ENCODE assay signal across 1 cellular context in genomic region chr1:100265931-100266830, GRCh38.
TF ChIP-seq lines count a peak whose summit lies in the region.

Gene RTCA, plus strand, starts transcription at chr1:100266216. Its CDS starts 160 bp downstream, at chr1:100266376.

TF ChIP-seq in HepG2, 621 proteins besides CTCF, POLR2A, EP300 and RAD21 (continued from another document and continues in another):
- TF ChIP-seq, protein P1, sequence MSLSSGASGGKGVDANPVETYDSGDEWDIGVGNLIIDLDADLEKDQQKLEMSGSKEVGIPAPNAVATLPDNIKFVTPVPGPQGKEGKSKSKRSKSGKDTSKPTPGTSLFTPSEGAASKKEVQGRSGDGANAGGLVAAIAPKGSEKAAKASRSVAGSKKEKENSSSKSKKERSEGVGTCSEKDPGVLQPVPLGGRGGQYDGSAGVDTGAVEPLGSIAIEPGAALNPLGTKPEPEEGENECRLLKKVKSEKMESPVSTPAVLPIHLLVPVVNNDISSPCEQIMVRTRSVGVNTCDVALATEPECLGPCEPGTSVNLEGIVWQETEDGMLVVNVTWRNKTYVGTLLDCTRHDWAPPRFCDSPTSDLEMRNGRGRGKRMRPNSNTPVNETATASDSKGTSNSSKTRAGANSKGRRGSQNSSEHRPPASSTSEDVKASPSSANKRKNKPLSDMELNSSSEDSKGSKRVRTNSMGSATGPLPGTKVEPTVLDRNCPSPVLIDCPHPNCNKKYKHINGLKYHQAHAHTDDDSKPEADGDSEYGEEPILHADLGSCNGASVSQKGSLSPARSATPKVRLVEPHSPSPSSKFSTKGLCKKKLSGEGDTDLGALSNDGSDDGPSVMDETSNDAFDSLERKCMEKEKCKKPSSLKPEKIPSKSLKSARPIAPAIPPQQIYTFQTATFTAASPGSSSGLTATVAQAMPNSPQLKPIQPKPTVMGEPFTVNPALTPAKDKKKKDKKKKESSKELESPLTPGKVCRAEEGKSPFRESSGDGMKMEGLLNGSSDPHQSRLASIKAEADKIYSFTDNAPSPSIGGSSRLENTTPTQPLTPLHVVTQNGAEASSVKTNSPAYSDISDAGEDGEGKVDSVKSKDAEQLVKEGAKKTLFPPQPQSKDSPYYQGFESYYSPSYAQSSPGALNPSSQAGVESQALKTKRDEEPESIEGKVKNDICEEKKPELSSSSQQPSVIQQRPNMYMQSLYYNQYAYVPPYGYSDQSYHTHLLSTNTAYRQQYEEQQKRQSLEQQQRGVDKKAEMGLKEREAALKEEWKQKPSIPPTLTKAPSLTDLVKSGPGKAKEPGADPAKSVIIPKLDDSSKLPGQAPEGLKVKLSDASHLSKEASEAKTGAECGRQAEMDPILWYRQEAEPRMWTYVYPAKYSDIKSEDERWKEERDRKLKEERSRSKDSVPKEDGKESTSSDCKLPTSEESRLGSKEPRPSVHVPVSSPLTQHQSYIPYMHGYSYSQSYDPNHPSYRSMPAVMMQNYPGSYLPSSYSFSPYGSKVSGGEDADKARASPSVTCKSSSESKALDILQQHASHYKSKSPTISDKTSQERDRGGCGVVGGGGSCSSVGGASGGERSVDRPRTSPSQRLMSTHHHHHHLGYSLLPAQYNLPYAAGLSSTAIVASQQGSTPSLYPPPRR (CRISPR knock-in tag; IDR thresholded peaks at IDR 0.05; ENCODE audit: borderline replicate concordance), result no peak
- TF ChIP-seq ZIK1 (CRISPR knock-in tag; IDR thresholded peaks at IDR 0.05; ENCODE audit: borderline replicate concordance, low read depth) (no peak), FOXJ3 (CRISPR knock-in tag; IDR thresholded peaks at IDR 0.05; ENCODE audit: borderline replicate concordance) (peak; percentile 22; the same call in 1 of the 2 replicates), LCORL (IDR thresholded peaks at IDR 0.05) (no peak), LCORL (CRISPR knock-in tag; IDR thresholded peaks at IDR 0.05) (no peak), KDM2A (CRISPR knock-in tag; IDR thresholded peaks at IDR 0.05; ENCODE audit: borderline replicate concordance, low read depth) (peak; percentile 76; the same call in 1 of the 2 replicates), NFATC3 (CRISPR knock-in tag; IDR thresholded peaks at IDR 0.05) (no peak), ZNF746 (CRISPR knock-in tag; IDR thresholded peaks at IDR 0.05) (peak; percentile 26; the same call in 1 of the 2 replicates), ZNF883 (CRISPR knock-in tag; IDR thresholded peaks at IDR 0.05; ENCODE audit: not compliant biosample characterization) (peak; percentile 56), TBX3 (IDR thresholded peaks at IDR 0.05; ENCODE audit: borderline replicate concordance) (no peak), ZNF143 (CRISPR knock-in tag; IDR thresholded peaks at IDR 0.05) (peak; percentile 87), JARID2 (CRISPR knock-in tag; IDR thresholded peaks at IDR 0.05; ENCODE audit: insufficient replicate concordance) (no peak), ZNF451 (CRISPR knock-in tag; IDR thresholded peaks at IDR 0.05) (peak; percentile 71; the same call in 1 of the 2 replicates), ARID3A (IDR thresholded peaks at IDR 0.05; ENCODE audit: low read depth, low read length) (no peak), FOXA3 (CRISPR knock-in tag; IDR thresholded peaks at IDR 0.05) (no peak), SAFB2 (CRISPR knock-in tag; IDR thresholded peaks at IDR 0.05; ENCODE audit: borderline replicate concordance, low read depth) (no peak), ZNF766 (CRISPR knock-in tag; IDR thresholded peaks at IDR 0.05; ENCODE audit: borderline replicate concordance) (peak; percentile 70; the same call in 1 of the 2 replicates), ZHX1 (CRISPR knock-in tag; IDR thresholded peaks at IDR 0.05; ENCODE audit: low read depth) (no peak), ZHX2 (IDR thresholded peaks at IDR 0.05; ENCODE audit: low read depth) (no peak), ZHX2 (CRISPR knock-in tag; IDR thresholded peaks at IDR 0.05; ENCODE audit: borderline replicate concordance) (no peak)
- TF ChIP-seq, protein P2, sequence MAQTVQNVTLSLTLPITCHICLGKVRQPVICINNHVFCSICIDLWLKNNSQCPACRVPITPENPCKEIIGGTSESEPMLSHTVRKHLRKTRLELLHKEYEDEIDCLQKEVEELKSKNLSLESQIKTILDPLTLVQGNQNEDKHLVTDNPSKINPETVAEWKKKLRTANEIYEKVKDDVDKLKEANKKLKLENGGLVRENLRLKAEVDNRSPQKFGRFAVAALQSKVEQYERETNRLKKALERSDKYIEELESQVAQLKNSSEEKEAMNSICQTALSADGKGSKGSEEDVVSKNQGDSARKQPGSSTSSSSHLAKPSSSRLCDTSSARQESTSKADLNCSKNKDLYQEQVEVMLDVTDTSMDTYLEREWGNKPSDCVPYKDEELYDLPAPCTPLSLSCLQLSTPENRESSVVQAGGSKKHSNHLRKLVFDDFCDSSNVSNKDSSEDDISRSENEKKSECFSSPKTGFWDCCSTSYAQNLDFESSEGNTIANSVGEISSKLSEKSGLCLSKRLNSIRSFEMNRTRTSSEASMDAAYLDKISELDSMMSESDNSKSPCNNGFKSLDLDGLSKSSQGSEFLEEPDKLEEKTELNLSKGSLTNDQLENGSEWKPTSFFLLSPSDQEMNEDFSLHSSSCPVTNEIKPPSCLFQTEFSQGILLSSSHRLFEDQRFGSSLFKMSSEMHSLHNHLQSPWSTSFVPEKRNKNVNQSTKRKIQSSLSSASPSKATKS (CRISPR knock-in tag; IDR thresholded peaks at IDR 0.05), result no peak
- TF ChIP-seq, protein P3, sequence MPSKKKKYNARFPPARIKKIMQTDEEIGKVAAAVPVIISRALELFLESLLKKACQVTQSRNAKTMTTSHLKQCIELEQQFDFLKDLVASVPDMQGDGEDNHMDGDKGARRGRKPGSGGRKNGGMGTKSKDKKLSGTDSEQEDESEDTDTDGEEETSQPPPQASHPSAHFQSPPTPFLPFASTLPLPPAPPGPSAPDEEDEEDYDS (CRISPR knock-in tag; IDR thresholded peaks at IDR 0.05), result peak; percentile 92
- TF ChIP-seq, protein P4, sequence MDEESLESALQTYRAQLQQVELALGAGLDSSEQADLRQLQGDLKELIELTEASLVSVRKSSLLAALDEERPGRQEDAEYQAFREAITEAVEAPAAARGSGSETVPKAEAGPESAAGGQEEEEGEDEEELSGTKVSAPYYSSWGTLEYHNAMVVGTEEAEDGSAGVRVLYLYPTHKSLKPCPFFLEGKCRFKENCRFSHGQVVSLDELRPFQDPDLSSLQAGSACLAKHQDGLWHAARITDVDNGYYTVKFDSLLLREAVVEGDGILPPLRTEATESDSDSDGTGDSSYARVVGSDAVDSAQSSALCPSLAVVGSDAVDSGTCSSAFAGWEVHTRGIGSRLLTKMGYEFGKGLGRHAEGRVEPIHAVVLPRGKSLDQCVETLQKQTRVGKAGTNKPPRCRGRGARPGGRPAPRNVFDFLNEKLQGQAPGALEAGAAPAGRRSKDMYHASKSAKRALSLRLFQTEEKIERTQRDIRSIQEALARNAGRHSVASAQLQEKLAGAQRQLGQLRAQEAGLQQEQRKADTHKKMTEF (CRISPR knock-in tag; IDR thresholded peaks at IDR 0.05), result peak; percentile 64; the same call in 1 of the 2 replicates
- TF ChIP-seq, protein P5, sequence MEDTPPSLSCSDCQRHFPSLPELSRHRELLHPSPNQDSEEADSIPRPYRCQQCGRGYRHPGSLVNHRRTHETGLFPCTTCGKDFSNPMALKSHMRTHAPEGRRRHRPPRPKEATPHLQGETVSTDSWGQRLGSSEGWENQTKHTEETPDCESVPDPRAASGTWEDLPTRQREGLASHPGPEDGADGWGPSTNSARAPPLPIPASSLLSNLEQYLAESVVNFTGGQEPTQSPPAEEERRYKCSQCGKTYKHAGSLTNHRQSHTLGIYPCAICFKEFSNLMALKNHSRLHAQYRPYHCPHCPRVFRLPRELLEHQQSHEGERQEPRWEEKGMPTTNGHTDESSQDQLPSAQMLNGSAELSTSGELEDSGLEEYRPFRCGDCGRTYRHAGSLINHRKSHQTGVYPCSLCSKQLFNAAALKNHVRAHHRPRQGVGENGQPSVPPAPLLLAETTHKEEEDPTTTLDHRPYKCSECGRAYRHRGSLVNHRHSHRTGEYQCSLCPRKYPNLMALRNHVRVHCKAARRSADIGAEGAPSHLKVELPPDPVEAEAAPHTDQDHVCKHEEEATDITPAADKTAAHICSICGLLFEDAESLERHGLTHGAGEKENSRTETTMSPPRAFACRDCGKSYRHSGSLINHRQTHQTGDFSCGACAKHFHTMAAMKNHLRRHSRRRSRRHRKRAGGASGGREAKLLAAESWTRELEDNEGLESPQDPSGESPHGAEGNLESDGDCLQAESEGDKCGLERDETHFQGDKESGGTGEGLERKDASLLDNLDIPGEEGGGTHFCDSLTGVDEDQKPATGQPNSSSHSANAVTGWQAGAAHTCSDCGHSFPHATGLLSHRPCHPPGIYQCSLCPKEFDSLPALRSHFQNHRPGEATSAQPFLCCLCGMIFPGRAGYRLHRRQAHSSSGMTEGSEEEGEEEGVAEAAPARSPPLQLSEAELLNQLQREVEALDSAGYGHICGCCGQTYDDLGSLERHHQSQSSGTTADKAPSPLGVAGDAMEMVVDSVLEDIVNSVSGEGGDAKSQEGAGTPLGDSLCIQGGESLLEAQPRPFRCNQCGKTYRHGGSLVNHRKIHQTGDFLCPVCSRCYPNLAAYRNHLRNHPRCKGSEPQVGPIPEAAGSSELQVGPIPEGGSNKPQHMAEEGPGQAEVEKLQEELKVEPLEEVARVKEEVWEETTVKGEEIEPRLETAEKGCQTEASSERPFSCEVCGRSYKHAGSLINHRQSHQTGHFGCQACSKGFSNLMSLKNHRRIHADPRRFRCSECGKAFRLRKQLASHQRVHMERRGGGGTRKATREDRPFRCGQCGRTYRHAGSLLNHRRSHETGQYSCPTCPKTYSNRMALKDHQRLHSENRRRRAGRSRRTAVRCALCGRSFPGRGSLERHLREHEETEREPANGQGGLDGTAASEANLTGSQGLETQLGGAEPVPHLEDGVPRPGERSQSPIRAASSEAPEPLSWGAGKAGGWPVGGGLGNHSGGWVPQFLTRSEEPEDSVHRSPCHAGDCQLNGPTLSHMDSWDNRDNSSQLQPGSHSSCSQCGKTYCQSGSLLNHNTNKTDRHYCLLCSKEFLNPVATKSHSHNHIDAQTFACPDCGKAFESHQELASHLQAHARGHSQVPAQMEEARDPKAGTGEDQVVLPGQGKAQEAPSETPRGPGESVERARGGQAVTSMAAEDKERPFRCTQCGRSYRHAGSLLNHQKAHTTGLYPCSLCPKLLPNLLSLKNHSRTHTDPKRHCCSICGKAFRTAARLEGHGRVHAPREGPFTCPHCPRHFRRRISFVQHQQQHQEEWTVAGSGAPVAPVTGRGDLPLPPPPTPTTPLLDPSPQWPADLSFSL (CRISPR knock-in tag; IDR thresholded peaks at IDR 0.05), result peak; percentile 2; the same call in 1 of the 2 replicates
